Comparison of ENCODE assay signal across 25 cellular contexts in genomic region chr10:112302335-112302734, GRCh38. TPM values are rescaled to one million over a fixed set of nuclear protein-coding genes. Genes with fewer than 3 reads are reported as not detected.
"Had no signal": no experiment of that assay in that cellular context is flagged by ENCODE, and none has a peak within 500 bp of the region (broad histone marks: within the 10 kb centered on the region; RNA-seq: fewer than 3 reads in every experiment).

No MANE protein-coding gene starts in this region.

- H3K4me2 ChIP-seq: SK-N-SH had no signal

- H3K27ac ChIP-seq: HL-60 had no signal

- H3K9ac ChIP-seq: SK-N-SH had no signal

- DNase-seq: KBM-7, MV-4-11, NCI-H1048, NCI-H1105, NCI-H1417, NCI-H1436 treated with DMSO at 0.1 percent for 48 hours, NCI-H1694, NCI-H187 treated with DMSO at 0.1 percent for 48 hours, NCI-H2029 treated with DMSO at 0.1 percent for 48 hours, NCI-H2171 treated with DMSO at 0.1 percent for 48 hours, NCI-H345, NCI-H446 treated with DMSO at 0.1 percent for 48 hours, NCI-H524, NCI-H526 treated with DMSO at 0.1 percent for 48 hours, NCI-H748 treated with DMSO at 0.1 percent for 48 hours, RPMI8226, SHP77, SK-N-SH, SW 1271 had no signal

- FAIRE-seq: HTR-8/SVneo, RCC 7860 had no signal

- H3K9me3 ChIP-seq: SK-N-SH had no signal

RNA-seq across cellular contexts. Expression of gene TECTB, which starts 19.1 kb away (rescaled TPM):
- total RNA-seq: LHCN-M2, MCF 10A, SK-MEL-5 had no signal
- polyA plus RNA-seq: SK-N-SH had no signal
